1 cellular context compared by ENCODE assay signal in genomic region chr2:176091329-176092258, GRCh38.
TF ChIP-seq lines count a peak whose summit lies in the region.

No MANE protein-coding gene starts in this region.

TF ChIP-seq in WTC11, 78 proteins besides CTCF, POLR2A, EP300 and RAD21 (continued from another document):
- no peak for TF ChIP-seq SMAD3 (CRISPR knock-in tag; IDR thresholded peaks at IDR 0.05; ENCODE audit: borderline replicate concordance)
- no peak for TF ChIP-seq ATF2 (CRISPR knock-in tag; IDR thresholded peaks at IDR 0.05; ENCODE audit: borderline replicate concordance, low read depth)
- no peak for TF ChIP-seq ZNF532 (CRISPR knock-in tag; IDR thresholded peaks at IDR 0.05; ENCODE audit: borderline replicate concordance)
- no peak for TF ChIP-seq TCF7 (CRISPR knock-in tag; IDR thresholded peaks at IDR 0.05; ENCODE audit: low read depth)
TF ChIP-seq in WTC11: peak in this region for 0.
